In the genomic region with DNA sequence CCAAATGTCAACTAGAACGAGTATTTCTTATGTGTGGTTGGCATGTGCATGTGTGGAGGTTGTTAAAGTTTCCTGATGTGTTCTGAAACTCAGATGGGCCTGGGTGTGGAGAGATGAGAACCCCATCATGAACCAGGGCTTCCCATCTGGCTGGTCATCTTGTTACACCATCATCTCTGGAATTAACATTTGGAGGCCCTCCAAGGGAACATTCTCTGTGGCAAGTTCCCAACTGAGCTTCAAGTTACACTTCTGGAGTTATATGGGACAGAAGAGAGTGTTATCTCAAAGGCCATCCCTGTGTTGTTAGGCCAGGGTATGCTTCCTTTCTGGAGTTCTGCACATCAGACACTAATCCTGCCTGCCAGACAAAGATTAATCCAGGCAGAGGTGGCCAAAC, we compare ENCODE assay signal across 1 cellular context.
TF ChIP-seq lines count a peak whose summit lies in the region.

No MANE protein-coding gene starts in this region.

TF ChIP-seq in SK-N-SH treated with all-trans-retinoic acid at 6 μM for 48 hours, 23 proteins besides CTCF, POLR2A, EP300 and RAD21 (continued from another document):
- TF ChIP-seq, protein P1, sequence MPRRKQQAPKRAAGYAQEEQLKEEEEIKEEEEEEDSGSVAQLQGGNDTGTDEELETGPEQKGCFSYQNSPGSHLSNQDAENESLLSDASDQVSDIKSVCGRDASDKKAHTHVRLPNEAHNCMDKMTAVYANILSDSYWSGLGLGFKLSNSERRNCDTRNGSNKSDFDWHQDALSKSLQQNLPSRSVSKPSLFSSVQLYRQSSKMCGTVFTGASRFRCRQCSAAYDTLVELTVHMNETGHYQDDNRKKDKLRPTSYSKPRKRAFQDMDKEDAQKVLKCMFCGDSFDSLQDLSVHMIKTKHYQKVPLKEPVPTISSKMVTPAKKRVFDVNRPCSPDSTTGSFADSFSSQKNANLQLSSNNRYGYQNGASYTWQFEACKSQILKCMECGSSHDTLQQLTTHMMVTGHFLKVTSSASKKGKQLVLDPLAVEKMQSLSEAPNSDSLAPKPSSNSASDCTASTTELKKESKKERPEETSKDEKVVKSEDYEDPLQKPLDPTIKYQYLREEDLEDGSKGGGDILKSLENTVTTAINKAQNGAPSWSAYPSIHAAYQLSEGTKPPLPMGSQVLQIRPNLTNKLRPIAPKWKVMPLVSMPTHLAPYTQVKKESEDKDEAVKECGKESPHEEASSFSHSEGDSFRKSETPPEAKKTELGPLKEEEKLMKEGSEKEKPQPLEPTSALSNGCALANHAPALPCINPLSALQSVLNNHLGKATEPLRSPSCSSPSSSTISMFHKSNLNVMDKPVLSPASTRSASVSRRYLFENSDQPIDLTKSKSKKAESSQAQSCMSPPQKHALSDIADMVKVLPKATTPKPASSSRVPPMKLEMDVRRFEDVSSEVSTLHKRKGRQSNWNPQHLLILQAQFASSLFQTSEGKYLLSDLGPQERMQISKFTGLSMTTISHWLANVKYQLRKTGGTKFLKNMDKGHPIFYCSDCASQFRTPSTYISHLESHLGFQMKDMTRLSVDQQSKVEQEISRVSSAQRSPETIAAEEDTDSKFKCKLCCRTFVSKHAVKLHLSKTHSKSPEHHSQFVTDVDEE (CRISPR knock-in tag; IDR thresholded peaks at IDR 0.05): no peak
- TF ChIP-seq ZNF70 (CRISPR knock-in tag; IDR thresholded peaks at IDR 0.05) (no peak), ESRRG (CRISPR knock-in tag; IDR thresholded peaks at IDR 0.05) (no peak), ARNTL (CRISPR knock-in tag; IDR thresholded peaks at IDR 0.05; ENCODE audit: borderline replicate concordance, low read depth) (no peak), ZNF565 (CRISPR knock-in tag; conservative IDR thresholded peaks at IDR 0.05; ENCODE audit: low read depth) (no peak), ZNF8 (CRISPR knock-in tag; IDR thresholded peaks at IDR 0.05) (no peak), OSR1 (CRISPR knock-in tag; IDR thresholded peaks at IDR 0.05) (no peak), TCF4 (CRISPR knock-in tag; IDR thresholded peaks at IDR 0.05; ENCODE audit: borderline replicate concordance) (no peak), CREB5 (CRISPR knock-in tag; IDR thresholded peaks at IDR 0.05; ENCODE audit: low read depth) (no peak)
- TF ChIP-seq, protein P2, sequence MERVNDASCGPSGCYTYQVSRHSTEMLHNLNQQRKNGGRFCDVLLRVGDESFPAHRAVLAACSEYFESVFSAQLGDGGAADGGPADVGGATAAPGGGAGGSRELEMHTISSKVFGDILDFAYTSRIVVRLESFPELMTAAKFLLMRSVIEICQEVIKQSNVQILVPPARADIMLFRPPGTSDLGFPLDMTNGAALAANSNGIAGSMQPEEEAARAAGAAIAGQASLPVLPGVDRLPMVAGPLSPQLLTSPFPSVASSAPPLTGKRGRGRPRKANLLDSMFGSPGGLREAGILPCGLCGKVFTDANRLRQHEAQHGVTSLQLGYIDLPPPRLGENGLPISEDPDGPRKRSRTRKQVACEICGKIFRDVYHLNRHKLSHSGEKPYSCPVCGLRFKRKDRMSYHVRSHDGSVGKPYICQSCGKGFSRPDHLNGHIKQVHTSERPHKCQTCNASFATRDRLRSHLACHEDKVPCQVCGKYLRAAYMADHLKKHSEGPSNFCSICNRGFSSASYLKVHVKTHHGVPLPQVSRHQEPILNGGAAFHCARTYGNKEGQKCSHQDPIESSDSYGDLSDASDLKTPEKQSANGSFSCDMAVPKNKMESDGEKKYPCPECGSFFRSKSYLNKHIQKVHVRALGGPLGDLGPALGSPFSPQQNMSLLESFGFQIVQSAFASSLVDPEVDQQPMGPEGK (CRISPR knock-in tag; IDR thresholded peaks at IDR 0.05; ENCODE audit: borderline replicate concordance): no peak
